ENCODE assay signal across 10 cellular contexts in the genomic region with DNA sequence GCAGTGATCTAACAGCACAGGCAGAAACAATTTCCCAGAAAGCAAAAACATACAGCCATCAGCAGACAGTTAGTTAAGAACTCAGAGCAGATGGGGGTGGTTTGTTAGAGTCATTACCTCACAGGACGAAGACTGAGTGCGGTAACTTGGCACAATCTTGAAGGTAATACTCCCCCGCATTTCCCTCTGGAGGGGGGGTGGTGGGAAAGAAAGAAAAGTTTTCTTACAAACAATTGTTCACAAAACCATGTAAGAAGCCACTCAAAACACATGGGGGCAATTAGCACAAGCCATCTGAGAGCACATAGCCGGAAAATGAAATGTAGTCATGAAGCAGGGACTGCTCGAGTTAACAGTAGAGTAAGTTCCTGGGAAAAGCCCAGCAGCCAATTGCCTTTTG.
DNase-seq lines count a peak whose midpoint lies in the region; FAIRE-seq and TF ChIP-seq lines count a peak whose summit lies in the region.
"Had no signal": no experiment of that assay in that cellular context is flagged by ENCODE, and none has a peak within 500 bp of the region (broad histone marks: within the 10 kb centered on the region; RNA-seq: fewer than 3 reads in every experiment).

No MANE protein-coding gene starts in this region.

- peak; percentile 25 to 42 for DNase-seq in HL-60 (ENCODE audit: low read depth in 1 of 2, low spot score in 1 of 2)
- peak; percentile 92 for DNase-seq in astrocyte (ENCODE audit: low read depth)
- no peak for DNase-seq in NCI-H748 (lab: John Stamatoyannopoulos, UW; ENCODE audit: unreplicated experiment)
- DNase-seq in NK-92 (lab: John Stamatoyannopoulos, UW; ENCODE audit: unreplicated experiment): no peak
- no peak for DNase-seq in COLO668 (lab: John Stamatoyannopoulos, UW; ENCODE audit: unreplicated experiment)
- DNase-seq in NCI-H524 treated with DMSO at 0.1 percent for 48 hours (lab: John Stamatoyannopoulos, UW): no peak
- DNase-seq: dorsolateral prefrontal cortex had no signal

- H3K27ac Mint-ChIP-seq in astrocyte (ENCODE audit: unreplicated experiment): peak overlapping the region; percentile 97

- H3K4me3 Mint-ChIP-seq in astrocyte (ENCODE audit: unreplicated experiment): no peak overlapping the region

- H2AFZ ChIP-seq in ACC112 (ENCODE audit: low read length, unreplicated experiment) (peak overlapping the region; percentile 36), astrocyte (ENCODE audit: low read depth, low read length) (no peak overlapping the region)

- peak overlapping the region; percentile 21; the same call in 1 of the 2 replicates for H3K4me3 ChIP-seq in ACC112 (ENCODE audit: low read depth, low read length)
- no peak overlapping the region for H3K4me3 ChIP-seq in HL-60 (replicated peaks; ENCODE audit: insufficient read depth, low read length)
- no peak overlapping the region for H3K4me3 ChIP-seq in astrocyte (ENCODE audit: insufficient read depth, low read depth, low read length)
- no peak overlapping the region for H3K4me3 ChIP-seq in muscle layer of colon (ENCODE audit: low read depth in 1 of 2, low read length in 2 of 2)

- no peaks in the 10 kb centered on the region for H3K27me3 Mint-ChIP-seq in astrocyte (ENCODE audit: low read depth, unreplicated experiment)

- TF ChIP-seq CTCF in HL-60 (IDR thresholded peaks at IDR 0.05; ENCODE audit: insufficient read depth, low read length): no peak
- TF ChIP-seq CTCF in astrocyte (IDR thresholded peaks at IDR 0.05; ENCODE audit: insufficient read depth, low read depth, low read length): no peak

- peaks cover 27% of the 10 kb centered on the region for H3K4me1 Mint-ChIP-seq in astrocyte (ENCODE audit: low read depth, unreplicated experiment)

- H3K9me3 Mint-ChIP-seq in astrocyte (ENCODE audit: unreplicated experiment): no peaks in the 10 kb centered on the region

- H3K79me2 ChIP-seq in ACC112 (ENCODE audit: control insufficient read depth, insufficient read depth, low read length, unreplicated experiment) (no peaks in the 10 kb centered on the region), astrocyte (ENCODE audit: insufficient read depth, low read length) (no peaks in the 10 kb centered on the region)

- H3K9ac ChIP-seq in astrocyte (ENCODE audit: low read length): peak overlapping the region; percentile 78
- H3K9ac ChIP-seq in muscle layer of colon (ENCODE audit: low read length): no peak overlapping the region
- H3K9ac ChIP-seq: KMS-11 had no signal

- peak overlapping the region; percentile 62 for H3K27ac ChIP-seq in ACC112 (ENCODE audit: low read depth, low read length)
- H3K27ac ChIP-seq in HL-60 (replicated peaks): peak overlapping the region; percentile 13; the same call in 1 of the 2 replicates
- H3K27ac ChIP-seq in astrocyte (ENCODE audit: low read depth, low read length): peak overlapping the region; percentile 94
- H3K27ac ChIP-seq in muscle layer of colon (ENCODE audit: low read depth, low read length): peak overlapping the region; percentile 7

- peak overlapping the region; percentile 73 for H3K4me2 ChIP-seq in astrocyte (ENCODE audit: low read length)
- H3K4me2 ChIP-seq: KMS-11 had no signal

- H3K9me3 ChIP-seq in astrocyte (ENCODE audit: insufficient read depth, low read depth, low read length) (no peaks in the 10 kb centered on the region), muscle layer of colon (ENCODE audit: low read length) (no peaks in the 10 kb centered on the region)

- H3K27me3 ChIP-seq in ACC112 (ENCODE audit: insufficient read depth, low read length) (no peaks in the 10 kb centered on the region), HL-60 (ENCODE audit: insufficient read depth, poor library complexity, severe bottlenecking) (no peaks in the 10 kb centered on the region), astrocyte (ENCODE audit: insufficient read depth, low read length) (no peaks in the 10 kb centered on the region), muscle layer of colon (ENCODE audit: control insufficient read depth in 1 of 2, insufficient read depth in 2 of 2, low read length in 2 of 2) (no peaks in the 10 kb centered on the region)

- H3K36me3 Mint-ChIP-seq in astrocyte (ENCODE audit: low read depth, unreplicated experiment): no peaks in the 10 kb centered on the region

- no peaks in the 10 kb centered on the region for H4K20me1 ChIP-seq in astrocyte (ENCODE audit: insufficient read depth, low read length)

- no peaks in the 10 kb centered on the region for H3K36me3 ChIP-seq in ACC112 (ENCODE audit: insufficient read depth, low read length)
- no peaks in the 10 kb centered on the region for H3K36me3 ChIP-seq in astrocyte (ENCODE audit: insufficient read depth, low read length)
- H3K36me3 ChIP-seq in muscle layer of colon (ENCODE audit: insufficient read depth, low read length): no peaks in the 10 kb centered on the region

- peak; percentile 97 for FAIRE-seq in astrocyte (lab: Jason Lieb, UNC)

- H3K4me1 ChIP-seq in ACC112 (ENCODE audit: control insufficient read depth, insufficient read depth, low read length, unreplicated experiment): peaks cover 31% of the 10 kb centered on the region
- H3K4me1 ChIP-seq in astrocyte (ENCODE audit: insufficient read depth, low read length): peaks cover 21% of the 10 kb centered on the region
- no peaks in the 10 kb centered on the region for H3K4me1 ChIP-seq in muscle layer of colon (ENCODE audit: insufficient read depth, low read length)

Comparison
In these comparisons a context has a peak if more than half of its experiments do, and no peak if none do; other contexts are left out.
1. H3K27ac ChIP-seq: peak in every context shown above with its lines; median percentile 94 in astrocyte; 62 in ACC112; 13 in HL-60; 7 in muscle layer of colon.
2. DNase-seq: peak in HL-60 (2 of 2) and astrocyte (single experiment); none in NCI-H748 (single experiment), NK-92 (single experiment), COLO668 (single experiment) and NCI-H524 treated with DMSO at 0.1 percent for 48 hours (single experiment).